ENCODE assay signal across 1 cellular context in the genomic region with DNA sequence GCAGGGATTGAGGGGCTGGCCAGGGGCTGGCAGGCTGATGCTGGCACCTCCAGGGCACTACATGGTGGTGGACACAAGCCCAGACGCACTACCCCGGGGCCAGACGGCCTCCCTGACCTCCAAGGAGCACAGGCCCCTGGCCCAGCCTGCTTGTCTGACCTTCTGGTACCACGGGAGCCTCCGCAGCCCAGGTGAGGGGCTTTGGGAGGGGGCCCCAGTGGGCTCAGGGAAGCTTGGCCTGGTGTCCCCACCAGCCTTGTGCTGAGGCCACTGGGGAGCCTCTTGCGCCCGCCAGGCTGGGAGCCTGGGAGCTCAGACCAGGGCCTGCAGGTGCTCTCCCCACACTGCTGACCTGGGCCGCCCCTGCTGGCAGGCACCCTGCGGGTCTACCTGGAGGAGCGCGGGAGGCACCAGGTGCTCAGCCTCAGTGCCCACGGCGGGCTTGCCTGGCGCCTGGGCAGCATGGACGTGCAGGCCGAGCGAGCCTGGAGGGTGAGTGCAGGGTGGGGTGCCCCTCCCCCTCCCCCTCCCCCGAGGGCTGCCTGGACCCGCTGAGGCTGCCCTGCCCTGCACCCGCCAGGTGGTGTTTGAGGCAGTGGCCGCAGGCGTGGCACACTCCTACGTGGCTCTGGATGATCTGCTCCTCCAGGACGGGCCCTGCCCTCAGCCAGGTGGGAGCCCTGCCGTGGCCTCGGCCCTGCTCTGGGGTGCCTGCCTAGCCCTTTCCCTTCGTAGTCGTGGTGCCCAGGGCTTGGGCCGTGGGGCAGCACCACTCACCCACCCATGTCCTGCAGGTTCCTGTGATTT.
TF ChIP-seq lines count a peak whose summit lies in the region.

No MANE protein-coding gene starts in this region.

TF ChIP-seq in GM12878, 131 proteins besides CTCF, POLR2A, EP300 and RAD21:
- TF ChIP-seq, protein P1, sequence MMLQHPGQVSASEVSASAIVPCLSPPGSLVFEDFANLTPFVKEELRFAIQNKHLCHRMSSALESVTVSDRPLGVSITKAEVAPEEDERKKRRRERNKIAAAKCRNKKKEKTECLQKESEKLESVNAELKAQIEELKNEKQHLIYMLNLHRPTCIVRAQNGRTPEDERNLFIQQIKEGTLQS (IDR thresholded peaks at IDR 0.05; ENCODE audit: borderline replicate concordance, extremely low read depth, low read depth, low read length) = no peak
- TF ChIP-seq, protein P2, sequence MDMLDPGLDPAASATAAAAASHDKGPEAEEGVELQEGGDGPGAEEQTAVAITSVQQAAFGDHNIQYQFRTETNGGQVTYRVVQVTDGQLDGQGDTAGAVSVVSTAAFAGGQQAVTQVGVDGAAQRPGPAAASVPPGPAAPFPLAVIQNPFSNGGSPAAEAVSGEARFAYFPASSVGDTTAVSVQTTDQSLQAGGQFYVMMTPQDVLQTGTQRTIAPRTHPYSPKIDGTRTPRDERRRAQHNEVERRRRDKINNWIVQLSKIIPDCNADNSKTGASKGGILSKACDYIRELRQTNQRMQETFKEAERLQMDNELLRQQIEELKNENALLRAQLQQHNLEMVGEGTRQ (IDR thresholded peaks at IDR 0.05; ENCODE audit: borderline replicate concordance, low read depth, low read length) = no peak
- TF ChIP-seq KAT2A (conservative IDR thresholded peaks at IDR 0.05; ENCODE audit: control insufficient read depth, low read depth, low read length) (no peak), BMI1 (IDR thresholded peaks at IDR 0.05; ENCODE audit: borderline replicate concordance) (no peak), CBFB (IDR thresholded peaks at IDR 0.05; ENCODE audit: low read depth) (no peak), ESRRA (IDR thresholded peaks at IDR 0.05; ENCODE audit: low read length) (no peak), RAD51 (IDR thresholded peaks at IDR 0.05) (no peak), RB1 (IDR thresholded peaks at IDR 0.05; ENCODE audit: borderline replicate concordance) (no peak), TARDBP (IDR thresholded peaks at IDR 0.05; ENCODE audit: borderline replicate concordance) (no peak), NR2C2 (IDR thresholded peaks at IDR 0.05; ENCODE audit: borderline replicate concordance, control insufficient read depth, insufficient read length, low read depth) (no peak), CBX5 (IDR thresholded peaks at IDR 0.05; ENCODE audit: low read depth) (no peak), SUPT20H (IDR thresholded peaks at IDR 0.05; ENCODE audit: borderline replicate concordance, control insufficient read depth, low read depth, low read length) (no peak), YBX1 (IDR thresholded peaks at IDR 0.05) (no peak), ZNF217 (IDR thresholded peaks at IDR 0.05) (no peak)
